7 cellular contexts compared by ENCODE assay signal in the genomic region with DNA sequence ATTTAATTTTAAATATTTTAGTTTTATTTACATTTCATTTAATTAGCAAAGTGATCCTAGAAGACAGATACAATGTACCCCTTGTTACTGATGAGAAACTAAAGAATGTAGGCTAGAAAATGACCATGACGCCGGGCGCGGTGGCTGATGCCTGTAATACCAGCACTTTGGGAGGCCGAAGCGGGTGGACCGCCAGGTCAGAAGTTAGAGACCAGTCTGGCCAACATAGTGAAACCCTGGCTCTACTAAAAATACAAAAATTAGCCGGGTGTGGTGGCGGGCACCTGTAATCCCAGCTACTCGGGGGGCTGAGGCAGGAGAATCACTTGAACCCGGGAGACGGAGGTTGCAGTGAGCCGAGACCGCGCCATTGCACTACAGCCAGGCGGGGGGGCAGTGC. TPM values are rescaled to one million over a fixed set of nuclear protein-coding genes. Genes with fewer than 3 reads are reported as not detected.
DNase-seq lines count a peak whose midpoint lies in the region; ATAC-seq and TF ChIP-seq lines count a peak whose summit lies in the region.
"Not testable (repeated sequence)": the region's sequence is repeated elsewhere in the genome, so short reads cannot be mapped to it uniquely, and the experiment has no call there.

No MANE protein-coding gene starts in this region.

- H2AFZ ChIP-seq in KMS-11 (ENCODE audit: low read depth); fibroblast of lung (ENCODE audit: low read length): not testable (repeated sequence)

- H3K27ac ChIP-seq in CD4-positive, CD25-positive, alpha-beta regulatory T cell (ENCODE audit: insufficient read depth, low read length, poor library complexity, severe bottlenecking): peak overlapping the region; percentile 94
- not testable (repeated sequence) for H3K27ac ChIP-seq in KMS-11; fibroblast of lung (ENCODE audit: insufficient read depth, low read length)
- peak overlapping the region; percentile 80; the same call in 1 of the 2 replicates for H3K27ac ChIP-seq in Panc1 (ENCODE audit: low read length)
- peak overlapping the region; percentile 97 for H3K27ac ChIP-seq in VCaP
- H3K27ac ChIP-seq in naive thymus-derived CD4-positive, alpha-beta T cell (ENCODE audit: low read depth, low read length): peak overlapping the region; percentile 100
- peak overlapping the region in 3 of 4 donors; percentile 97 to 99 (median 97) for H3K27ac ChIP-seq in sigmoid colon

- TF ChIP-seq EP300 in sigmoid colon (IDR thresholded peaks at IDR 0.05): not testable (repeated sequence)

- in situ Hi-C loops in Panc1 (cut with HindIII; ENCODE audit: low pct_unique_long_range_greater_than_20kb, low sequenced_read_pairs): not testable (repeated sequence)

- H3K4me3 ChIP-seq in CD4-positive, CD25-positive, alpha-beta regulatory T cell (ENCODE audit: low read depth, low read length); KMS-11 (IDR thresholded peaks at IDR 0.05; ENCODE audit: insufficient read depth, low read depth, low read length); Panc1 (ENCODE audit: low read depth in 2 of 2, low read length in 2 of 2); fibroblast of lung (replicated peaks in 1 of 4; ENCODE audit: control extremely low read depth in 1 of 4, insufficient read depth in 1 of 4, low read depth in 3 of 4, low read length in 4 of 4); naive thymus-derived CD4-positive, alpha-beta T cell (ENCODE audit: low read length); sigmoid colon: not testable (repeated sequence)

- peaks cover 43% of the 10 kb centered on the region for H3K4me1 ChIP-seq in CD4-positive, CD25-positive, alpha-beta regulatory T cell (ENCODE audit: control insufficient read depth, insufficient read depth, low read length, poor library complexity, severe bottlenecking)
- H3K4me1 ChIP-seq in KMS-11 (ENCODE audit: low read depth, poor library complexity, severe bottlenecking): peaks cover 22% of the 10 kb centered on the region
- H3K4me1 ChIP-seq in Panc1 (ENCODE audit: control insufficient read depth, insufficient read depth, low read length); fibroblast of lung (ENCODE audit: control insufficient read depth, extremely low read depth, insufficient read depth, low read length): not testable (repeated sequence)
- peaks cover 10 to 13% of the 10 kb centered on the region in 2 donors for H3K4me1 ChIP-seq in naive thymus-derived CD4-positive, alpha-beta T cell (ENCODE audit: control insufficient read depth in 2 of 2, insufficient read depth in 2 of 2, low read length in 2 of 2)
- peaks cover 0 to 35% (median 30%) of the 10 kb centered on the region in 4 donors for H3K4me1 ChIP-seq in sigmoid colon

- H3K36me3 Mint-ChIP-seq in CD4-positive, CD25-positive, alpha-beta regulatory T cell: not testable (repeated sequence)
- peaks cover 1 to 19% (median 6%) of the 10 kb centered on the region in 5 donors for H3K36me3 Mint-ChIP-seq in naive thymus-derived CD4-positive, alpha-beta T cell

- H3K4me1 Mint-ChIP-seq in CD4-positive, CD25-positive, alpha-beta regulatory T cell: peaks cover 17 to 42% (median 32%) of the 10 kb centered on the region in 4 donors
- peaks cover 15 to 50% (median 37%) of the 10 kb centered on the region in 7 donors for H3K4me1 Mint-ChIP-seq in naive thymus-derived CD4-positive, alpha-beta T cell

- not testable (repeated sequence) for BruUV-seq in Panc1 (replicated peaks; lab: Mats Ljungman, UMichigan)

- ATAC-seq in CD4-positive, CD25-positive, alpha-beta regulatory T cell (ENCODE audit: low read depth in 2 of 2); Panc1; naive thymus-derived CD4-positive, alpha-beta T cell: not testable (repeated sequence)

- not testable (repeated sequence) for H4K20me1 ChIP-seq in KMS-11 (ENCODE audit: insufficient read depth); fibroblast of lung (ENCODE audit: control insufficient read depth, extremely low read depth, insufficient read depth, low read length)

- not testable (repeated sequence) for H3K27me3 Mint-ChIP-seq in CD4-positive, CD25-positive, alpha-beta regulatory T cell; naive thymus-derived CD4-positive, alpha-beta T cell

- peak overlapping the region in 2 of 4 donors; percentile 39 to 98 for H3K4me3 Mint-ChIP-seq in CD4-positive, CD25-positive, alpha-beta regulatory T cell
- H3K4me3 Mint-ChIP-seq in naive thymus-derived CD4-positive, alpha-beta T cell: not testable (repeated sequence)

- not testable (repeated sequence) for TF ChIP-seq POLR2A in sigmoid colon (IDR thresholded peaks at IDR 0.05)

- intact Hi-C loops in Panc1 (cut with micrococcal nuclease; ENCODE audit: unreplicated experiment); sigmoid colon (cut with DNase I): not testable (repeated sequence)
- intact Hi-C loops in naive thymus-derived CD4-positive, alpha-beta T cell (cut with micrococcal nuclease): loop anchor here (5.0 to 10.0 kb wide), 6 partner anchors 359 to 1956 kb away; partner anchors contain the start of genes TTLL11 (in 2 of the 2), ARPC5L (in 1 of the 2), MORN5 (in 1 of the 2) and NDUFA8 (in 1 of the 2)

- not testable (repeated sequence) for H3K9ac ChIP-seq in KMS-11; fibroblast of lung (ENCODE audit: insufficient read depth, low read length)

- not testable (repeated sequence) for TF ChIP-seq CTCF in KMS-11 (conservative IDR thresholded peaks at IDR 0.05; ENCODE audit: low read depth, low read length); Panc1 (IDR thresholded peaks at IDR 0.05); VCaP (conservative IDR thresholded peaks at IDR 0.05); fibroblast of lung (conservative IDR thresholded peaks at IDR 0.05 in 1 of 2, IDR thresholded peaks at IDR 0.05 in 1 of 2; ENCODE audit: low read depth in 1 of 2, low read length in 2 of 2); sigmoid colon (IDR thresholded peaks at IDR 0.05)

- 93 to 97% methylated on average over 16 of the region's 16 CpGs for WGBS in sigmoid colon, 2 donors

- H3K79me2 ChIP-seq in KMS-11 (ENCODE audit: insufficient read depth, low read depth): peaks cover 36% of the 10 kb centered on the region
- H3K79me2 ChIP-seq in fibroblast of lung (ENCODE audit: control insufficient read depth, insufficient read depth, low read length): peaks cover 46% of the 10 kb centered on the region

- not testable (repeated sequence) for H3K9me3 ChIP-seq in CD4-positive, CD25-positive, alpha-beta regulatory T cell (ENCODE audit: control insufficient read depth in 2 of 2, low read length in 2 of 2); Panc1 (ENCODE audit: control insufficient read depth, insufficient read depth, low read depth, low read length); fibroblast of lung (ENCODE audit: control insufficient read depth, insufficient read depth, low read depth, low read length); naive thymus-derived CD4-positive, alpha-beta T cell (ENCODE audit: control insufficient read depth in 2 of 3, low read length in 3 of 3); sigmoid colon

- H3K27ac Mint-ChIP-seq in CD4-positive, CD25-positive, alpha-beta regulatory T cell: peak overlapping the region in 1 of 3 donors; percentile 98
- peak overlapping the region in 2 of 9 donors; percentile 43 to 96 for H3K27ac Mint-ChIP-seq in naive thymus-derived CD4-positive, alpha-beta T cell

- H3K27me3 ChIP-seq in CD4-positive, CD25-positive, alpha-beta regulatory T cell (ENCODE audit: control insufficient read depth, insufficient read depth, low read length); KMS-11 (ENCODE audit: insufficient read depth, low read depth); Panc1 (ENCODE audit: control insufficient read depth, insufficient read depth, low read length); fibroblast of lung (ENCODE audit: control insufficient read depth, insufficient read depth, low read length); naive thymus-derived CD4-positive, alpha-beta T cell (ENCODE audit: control insufficient read depth in 2 of 2, insufficient read depth in 2 of 2, low read length in 2 of 2); sigmoid colon: not testable (repeated sequence)

- 0 out of 2 replicates have a peak overlapping the region, but pooled peaks have one; percentile 59 for H3K4me2 ChIP-seq in KMS-11
- peak overlapping the region; percentile 69 for H3K4me2 ChIP-seq in fibroblast of lung (ENCODE audit: extremely low read depth, insufficient read depth, low read length)

- not testable (repeated sequence) for DNase-seq in CD4-positive, CD25-positive, alpha-beta regulatory T cell; Panc1 (ENCODE audit: low read depth, low spot score); fibroblast of lung (ENCODE audit: low read depth in 2 of 2); naive thymus-derived CD4-positive, alpha-beta T cell; sigmoid colon

- H3K9me3 Mint-ChIP-seq in CD4-positive, CD25-positive, alpha-beta regulatory T cell; naive thymus-derived CD4-positive, alpha-beta T cell: not testable (repeated sequence)

- CTCF ChIA-PET in Panc1 (lab: Charles Lee); naive thymus-derived CD4-positive, alpha-beta T cell (lab: Charles Lee): not testable (repeated sequence)

- POLR2A ChIA-PET in Panc1 (lab: Charles Lee): not testable (repeated sequence)
- POLR2A ChIA-PET in naive thymus-derived CD4-positive, alpha-beta T cell (lab: Charles Lee): interaction anchor here (4.4 kb wide), 1 partner anchor 35 kb away, joined by 30 read pairs; the partner anchor contains the start of gene RABGAP1

- peaks cover 20% of the 10 kb centered on the region for H3K36me3 ChIP-seq in CD4-positive, CD25-positive, alpha-beta regulatory T cell (ENCODE audit: control insufficient read depth, insufficient read depth, low read length)
- not testable (repeated sequence) for H3K36me3 ChIP-seq in KMS-11 (ENCODE audit: insufficient read depth); Panc1 (ENCODE audit: control insufficient read depth, insufficient read depth, low read length); fibroblast of lung (ENCODE audit: control insufficient read depth, insufficient read depth, low read length)
- H3K36me3 ChIP-seq in naive thymus-derived CD4-positive, alpha-beta T cell (ENCODE audit: control insufficient read depth in 2 of 3, insufficient read depth in 3 of 3, low read length in 3 of 3): peaks cover 7 to 22% (median 7%) of the 10 kb centered on the region in 3 experiments
- H3K36me3 ChIP-seq in sigmoid colon: peaks cover 0 to 22% (median 6%) of the 10 kb centered on the region in 4 donors

RNA-seq across cellular contexts. Expression of gene RC3H2, which starts 1.0 kb away (rescaled TPM):
- 82.4 TPM for total RNA-seq in CD4-positive, CD25-positive, alpha-beta regulatory T cell
- polyA plus RNA-seq in CD4-positive, CD25-positive, alpha-beta regulatory T cell: 10 to 100 TPM; 23.2 to 35.7 (median 28.0) TPM
- total RNA-seq in Panc1 (2021; ENCODE audit: unreplicated experiment): 57.6 TPM
- 16.1 TPM for polyA plus RNA-seq in Panc1 (2012; ENCODE audit: insufficient read length)
- total RNA-seq in fibroblast of lung: 34.9 and 35.7 TPM in 2 replicates
- 29.4 and 43.1 TPM in 2 replicates for polyA plus RNA-seq in fibroblast of lung
- 15.9 and 24.9 TPM in 2 replicates for polyA plus RNA-seq in fibroblast of lung (2012)
- 18.0 and 19.0 TPM in 2 replicates for polyA minus RNA-seq in fibroblast of lung (ENCODE audit: low replicate concordance)
- 10 to 100 TPM; 52.3 to 66.4 (median 57.0) TPM for total RNA-seq in naive thymus-derived CD4-positive, alpha-beta T cell
- polyA plus RNA-seq in naive thymus-derived CD4-positive, alpha-beta T cell: 10 to 100 TPM; 18.7 to 25.3 TPM
- total RNA-seq in sigmoid colon: 10 to 100 TPM; 43.8 to 49.5 (median 46.8) TPM
- 10 to 100 TPM; 11.4 to 13.1 (median 12.0) TPM for polyA plus RNA-seq in sigmoid colon

RNA-seq across cellular contexts. Expression of gene ZBTB6, which starts 7.0 kb away (rescaled TPM):
- total RNA-seq in CD4-positive, CD25-positive, alpha-beta regulatory T cell: 4.5 TPM
- 1 to 10 TPM in 3 of 4 donors, under 1 TPM in 1; 0.87 to 3.2 (median 1.8) TPM for polyA plus RNA-seq in CD4-positive, CD25-positive, alpha-beta regulatory T cell
- 5.9 TPM for total RNA-seq in Panc1 (2021; ENCODE audit: unreplicated experiment)
- 1.9 TPM for polyA plus RNA-seq in Panc1 (2012; ENCODE audit: insufficient read length)
- 14.1 and 16.3 TPM in 2 replicates for total RNA-seq in fibroblast of lung
- 6.1 and 8.5 TPM in 2 replicates for polyA plus RNA-seq in fibroblast of lung
- 4.5 and 6.3 TPM in 2 replicates for polyA plus RNA-seq in fibroblast of lung (2012)
- 0.47 and 0.96 TPM in 2 replicates for polyA minus RNA-seq in fibroblast of lung (ENCODE audit: low replicate concordance)
- 10 to 100 TPM in 3 of 5 experiments, 1 to 10 TPM in 2; 3.7 to 17.8 (median 14.4) TPM for total RNA-seq in naive thymus-derived CD4-positive, alpha-beta T cell
- 1 to 10 TPM; 2.0 to 2.8 TPM for polyA plus RNA-seq in naive thymus-derived CD4-positive, alpha-beta T cell
- total RNA-seq in sigmoid colon: 10 to 100 TPM in 2 of 4 donors, 1 to 10 TPM in 2; 7.1 to 14.5 (median 10.3) TPM
- 1 to 10 TPM; 3.0 to 4.4 (median 4.4) TPM for polyA plus RNA-seq in sigmoid colon

RNA-seq across cellular contexts. Expression of gene ZBTB26, which starts 25.2 kb away (rescaled TPM):
- 5.9 TPM for total RNA-seq in CD4-positive, CD25-positive, alpha-beta regulatory T cell
- 1 to 10 TPM in 2 of 4 donors, under 1 TPM in 2; 0.70 to 1.4 (median 1.1) TPM for polyA plus RNA-seq in CD4-positive, CD25-positive, alpha-beta regulatory T cell
- total RNA-seq in Panc1 (2021; ENCODE audit: unreplicated experiment): 4.5 TPM
- 1.2 TPM for polyA plus RNA-seq in Panc1 (2012; ENCODE audit: insufficient read length)
- total RNA-seq in fibroblast of lung: 5.1 and 5.6 TPM in 2 replicates
- 3.8 and 7.9 TPM in 2 replicates for polyA plus RNA-seq in fibroblast of lung
- 1.8 and 3.7 TPM in 2 replicates for polyA plus RNA-seq in fibroblast of lung (2012)
- 0.48 and 3.0 TPM in 2 replicates for polyA minus RNA-seq in fibroblast of lung (ENCODE audit: low replicate concordance)
- 10 to 100 TPM in 2 of 5 experiments, 1 to 10 TPM in 3; 4.6 to 11.0 (median 8.6) TPM for total RNA-seq in naive thymus-derived CD4-positive, alpha-beta T cell
- polyA plus RNA-seq in naive thymus-derived CD4-positive, alpha-beta T cell: 1 to 10 TPM; 1.1 to 1.2 TPM
- total RNA-seq in sigmoid colon: 10 to 100 TPM in 3 of 4 donors, 1 to 10 TPM in 1; 9.2 to 13.3 (median 11.4) TPM
- 1 to 10 TPM; 1.4 to 3.6 (median 3.2) TPM for polyA plus RNA-seq in sigmoid colon

RNA-seq across cellular contexts. Expression of gene RABGAP1, which starts 34.7 kb away (rescaled TPM):
- 50.7 TPM for total RNA-seq in CD4-positive, CD25-positive, alpha-beta regulatory T cell
- polyA plus RNA-seq in CD4-positive, CD25-positive, alpha-beta regulatory T cell: 10 to 100 TPM; 19.2 to 28.8 (median 25.2) TPM
- total RNA-seq in Panc1 (2021; ENCODE audit: unreplicated experiment) (41.4 TPM), fibroblast of lung (40.8 and 47.6 TPM in 2 replicates), sigmoid colon (100 to 1,000 TPM in 2 of 4 donors, 10 to 100 TPM in 2; 90.6 to 110 (median 98.9) TPM)
- 18.0 TPM for polyA plus RNA-seq in Panc1 (2012; ENCODE audit: insufficient read length)
- polyA plus RNA-seq in fibroblast of lung (36.2 and 58.6 TPM in 2 replicates), sigmoid colon (10 to 100 TPM; 12.5 to 17.3 (median 15.0) TPM)
- polyA plus RNA-seq in fibroblast of lung (2012): 22.8 and 37.7 TPM in 2 replicates
- polyA minus RNA-seq in fibroblast of lung (ENCODE audit: low replicate concordance): 32.1 and 52.6 TPM in 2 replicates
- total RNA-seq in naive thymus-derived CD4-positive, alpha-beta T cell: 10 to 100 TPM; 33.8 to 45.7 (median 45.0) TPM
- 10 to 100 TPM; 25.5 to 28.5 TPM for polyA plus RNA-seq in naive thymus-derived CD4-positive, alpha-beta T cell
